7 cellular contexts compared by ENCODE assay signal in genomic region chr7:146248744-146249143, GRCh38.
A peak's percentile ranks its signal among the peaks of the same experiment; 100 is the strongest.
DNase-seq lines count a peak whose midpoint lies in the region; ATAC-seq and TF ChIP-seq lines count a peak whose summit lies in the region.
"Not testable (repeated sequence)": the region's sequence is repeated elsewhere in the genome, so short reads cannot be mapped to it uniquely, and the experiment has no call there.

No MANE protein-coding gene starts in this region.

- H3K4me2 ChIP-seq in GM23338 (peak overlapping the region; percentile 82), hepatocyte (peak overlapping the region; percentile 72), neural progenitor cell (peak overlapping the region; percentile 90)
- not testable (repeated sequence) for H3K4me2 ChIP-seq in mesendoderm (ENCODE audit: low read length)

- H4K5ac ChIP-seq in mesendoderm (ENCODE audit: low read length), result not testable (repeated sequence)

- H3K79me2 ChIP-seq in GM23338 (replicated peaks; ENCODE audit: insufficient read depth) (peaks cover 49% of the 10 kb centered on the region), mesendoderm (ENCODE audit: control insufficient read depth, insufficient read depth, low read length) (peaks cover 17% of the 10 kb centered on the region)
- H3K79me2 ChIP-seq in hepatocyte; neural progenitor cell (ENCODE audit: low read depth): not testable (repeated sequence)

- 4% methylated on average over 7 of the region's 7 CpGs for WGBS in hepatocyte (ENCODE audit: low lambda C conversion rate, missing lambda C conversion rate)
- WGBS in mesendoderm (ENCODE audit: extremely low coverage, insufficient coverage, low lambda C conversion rate), result no CpG with 5 or more reads among the region's 7 CpGs

- peaks cover 40% of the 10 kb centered on the region for H3K36me3 Mint-ChIP-seq in GM23338 (ENCODE audit: low read depth)
- H3K36me3 Mint-ChIP-seq in MCF 10A (ENCODE audit: insufficient read depth, unreplicated experiment); neural progenitor cell: not testable (repeated sequence)

- not testable (repeated sequence) for H3F3A ChIP-seq in GM23338 (replicated peaks; ENCODE audit: low read depth); neural progenitor cell (ENCODE audit: low read depth)

- CTCF ChIA-PET in MCF 10A (lab: Yijun Ruan, JAX), result not testable (repeated sequence)

- H3K36me3 ChIP-seq in GM23338 (ENCODE audit: insufficient read depth); MG63; hepatocyte (replicated peaks; ENCODE audit: insufficient read depth, low read depth); iPS-15b (ENCODE audit: control insufficient read depth, insufficient read depth, low read length); mesendoderm (ENCODE audit: control insufficient read depth, insufficient read depth, low read length); neural progenitor cell: not testable (repeated sequence)

- peaks cover 53% of the 10 kb centered on the region for H3K4me1 Mint-ChIP-seq in GM23338
- not testable (repeated sequence) for H3K4me1 Mint-ChIP-seq in MCF 10A (ENCODE audit: insufficient read depth, unreplicated experiment); neural progenitor cell

- peak overlapping the region; percentile 79 for H3K4me3 ChIP-seq in GM23338
- peak overlapping the region; percentile 15; the same call in 1 of the 2 replicates for H3K4me3 ChIP-seq in MG63
- H3K4me3 ChIP-seq in hepatocyte, result not testable (repeated sequence)
- peak overlapping the region; percentile 61 for H3K4me3 ChIP-seq in iPS-15b (ENCODE audit: low read depth, low read length)
- peak overlapping the region; percentile 58 for H3K4me3 ChIP-seq in mesendoderm (ENCODE audit: low read length)
- H3K4me3 ChIP-seq in neural progenitor cell, result peak overlapping the region; percentile 51

- H3K9me3 ChIP-seq in MG63; hepatocyte (ENCODE audit: low read depth); iPS-15b (ENCODE audit: control insufficient read depth, insufficient read depth, low read length); neural progenitor cell (ENCODE audit: low read depth): not testable (repeated sequence)

- not testable (repeated sequence) for H3K9me2 ChIP-seq in GM23338 (ENCODE audit: insufficient read depth); hepatocyte (replicated peaks; ENCODE audit: insufficient read depth)

- H3K4ac ChIP-seq in mesendoderm (ENCODE audit: low read depth, low read length), result peak overlapping the region; percentile 91

- TF ChIP-seq CTCF in GM23338 (conservative IDR thresholded peaks at IDR 0.05; ENCODE audit: low read depth in 2 of 2); MCF 10A (IDR thresholded peaks at IDR 0.05; ENCODE audit: unreplicated experiment); hepatocyte (IDR thresholded peaks at IDR 0.05; ENCODE audit: poor library complexity): not testable (repeated sequence)
- TF ChIP-seq CTCF in neural progenitor cell (IDR thresholded peaks at IDR 0.05), result peak; percentile 16

- not testable (repeated sequence) for BruUV-seq in MCF 10A (replicated peaks; lab: Mats Ljungman, UMichigan)

- H4K8ac ChIP-seq in mesendoderm (ENCODE audit: low read depth, low read length), result not testable (repeated sequence)

- H3K79me1 ChIP-seq in mesendoderm (ENCODE audit: low read length), result not testable (repeated sequence)

- peaks cover 11% of the 10 kb centered on the region for H3K9me3 Mint-ChIP-seq in GM23338
- not testable (repeated sequence) for H3K9me3 Mint-ChIP-seq in MCF 10A (ENCODE audit: unreplicated experiment); neural progenitor cell

- H3K4me1 ChIP-seq in GM23338 (ENCODE audit: insufficient read depth), result peaks cover 19% of the 10 kb centered on the region; the same call in 1 of the 2 replicates
- H3K4me1 ChIP-seq in hepatocyte (ENCODE audit: insufficient read depth); mesendoderm (ENCODE audit: control insufficient read depth, low read depth, low read length): not testable (repeated sequence)
- peaks cover 16% of the 10 kb centered on the region for H3K4me1 ChIP-seq in iPS-15b (ENCODE audit: control insufficient read depth, insufficient read depth, low read length)
- H3K4me1 ChIP-seq in neural progenitor cell, result peaks cover 13% of the 10 kb centered on the region

- not testable (repeated sequence) for H2AK5ac ChIP-seq in mesendoderm (ENCODE audit: low read length)

- not testable (repeated sequence) for H3K27me3 ChIP-seq in GM23338 (ENCODE audit: insufficient read depth); MG63; iPS-15b (ENCODE audit: control insufficient read depth, insufficient read depth, low read length); mesendoderm (ENCODE audit: insufficient read depth, low read length, poor library complexity)
- H3K27me3 ChIP-seq in hepatocyte (peaks cover 25% of the 10 kb centered on the region), neural progenitor cell (peaks cover 26% of the 10 kb centered on the region)

- POLR2A ChIA-PET in MCF 10A (lab: Yijun Ruan, JAX), result not testable (repeated sequence)

- not testable (repeated sequence) for H4K20me1 ChIP-seq in GM23338 (replicated peaks; ENCODE audit: insufficient read depth); hepatocyte (ENCODE audit: insufficient read depth, poor library complexity, severe bottlenecking); neural progenitor cell (ENCODE audit: low read depth)

- H2BK5ac ChIP-seq in mesendoderm (ENCODE audit: low read length), result peak overlapping the region; percentile 73

- peak overlapping the region; percentile 93 for H3K27ac Mint-ChIP-seq in GM23338
- H3K27ac Mint-ChIP-seq in MCF 10A (ENCODE audit: low read depth, unreplicated experiment); neural progenitor cell: not testable (repeated sequence)

- peak overlapping the region; percentile 53 for H3K27ac ChIP-seq in GM23338 (ENCODE audit: low read depth)
- not testable (repeated sequence) for H3K27ac ChIP-seq in hepatocyte, neural progenitor cell
- peak overlapping the region; percentile 62 for H3K27ac ChIP-seq in mesendoderm (ENCODE audit: low read depth, low read length)

- ATAC-seq in GM23338, result 0 out of 3 replicates have a peak, but pooled peaks have one; percentile 28

- peak overlapping the region; percentile 99 for H3K4me3 Mint-ChIP-seq in GM23338
- peak overlapping the region; percentile 11 for H3K4me3 Mint-ChIP-seq in MCF 10A (ENCODE audit: unreplicated experiment)
- not testable (repeated sequence) for H3K4me3 Mint-ChIP-seq in neural progenitor cell

- not testable (repeated sequence) for H3K23ac ChIP-seq in mesendoderm (ENCODE audit: low read length)

- H2BK120ac ChIP-seq in mesendoderm (ENCODE audit: low read depth, low read length), result peak overlapping the region; percentile 51

- H2AFZ ChIP-seq in GM23338, hepatocyte: not testable (repeated sequence)
- peak overlapping the region; percentile 65 for H2AFZ ChIP-seq in neural progenitor cell (replicated peaks)

- DNase-seq in GM23338 (ENCODE audit: low spot score) (peak; percentile 66), mesendoderm (peak; percentile 94), neural progenitor cell (ENCODE audit: low spot score) (peak; percentile 50)
- not testable (repeated sequence) for DNase-seq in MG63; MCF 10A (ENCODE audit: unreplicated experiment); hepatocyte (ENCODE audit: low spot score)

- intact Hi-C loops in MCF 10A (cut with micrococcal nuclease), result not testable (repeated sequence)

- H3K9ac ChIP-seq in iPS-15b (ENCODE audit: low read depth, low read length) (peak overlapping the region; percentile 87), mesendoderm (ENCODE audit: low read length) (peak overlapping the region; percentile 82)
- not testable (repeated sequence) for H3K9ac ChIP-seq in neural progenitor cell

- H3K27me3 Mint-ChIP-seq in GM23338 (ENCODE audit: insufficient read depth, low read depth, poor library complexity) (peaks cover 19% of the 10 kb centered on the region), MCF 10A (ENCODE audit: insufficient read depth, unreplicated experiment) (peaks cover 73% of the 10 kb centered on the region)
- not testable (repeated sequence) for H3K27me3 Mint-ChIP-seq in neural progenitor cell (ENCODE audit: insufficient read depth, low read depth)

- H3K56ac ChIP-seq in mesendoderm (ENCODE audit: low read length), result peak overlapping the region; percentile 88

- H3K18ac ChIP-seq in mesendoderm (ENCODE audit: low read length), result peak overlapping the region; percentile 95

- not testable (repeated sequence) for H2BK15ac ChIP-seq in mesendoderm (replicated peaks; ENCODE audit: low read depth)

TF ChIP-seq in GM23338, 12 proteins besides CTCF, POLR2A, EP300 and RAD21:
- TF ChIP-seq NANOG (IDR thresholded peaks at IDR 0.05; ENCODE audit: borderline replicate concordance) (0 out of 2 replicates have a peak, but pooled peaks have one; percentile 12), CREB1 (CRISPR knock-in tag; IDR thresholded peaks at IDR 0.05; ENCODE audit: low read depth) (0 out of 2 replicates have a peak, but pooled peaks have one; percentile 22)
TF ChIP-seq in GM23338: peak in this region for 2; not testable (repeated sequence) for 10.
